In genomic region chr19:16778796-16779411, GRCh38 we compare ENCODE assay signal across 8 cellular contexts. TPM values are rescaled to one million over a fixed set of nuclear protein-coding genes. Genes with fewer than 3 reads are reported as not detected.
DNase-seq lines count a peak whose midpoint lies in the region; ATAC-seq and TF ChIP-seq lines count a peak whose summit lies in the region.

No MANE protein-coding gene starts in this region.

- H3K4me1 ChIP-seq in RWPE2 (ENCODE audit: insufficient read depth, poor library complexity, severe bottlenecking) = no peaks in the 10 kb centered on the region
- no peaks in the 10 kb centered on the region for H3K4me1 ChIP-seq in hepatocyte (ENCODE audit: insufficient read depth)

- no TSS peak for BruUV-seq in Calu3 (replicated peaks; lab: Mats Ljungman, UMichigan)

- peak; percentile 62 for ATAC-seq in RWPE2 (ENCODE audit: low read depth)

- no peak overlapping the region for H2AFZ ChIP-seq in hepatocyte

- H3K27me3 Mint-ChIP-seq in Calu3 (ENCODE audit: unreplicated experiment) (peaks cover 15% of the 10 kb centered on the region), HFFc6 (ENCODE audit: insufficient read depth) (peaks cover 5% of the 10 kb centered on the region)
- H3K27me3 Mint-ChIP-seq in activated naive CD4-positive, alpha-beta T cell treated with anti-CD3 and anti-CD28 coated beads, Interleukin-2, amount 50 U/mL, for 24 hours = peaks cover 5% of the 10 kb centered on the region

- peak; percentile 27 for TF ChIP-seq CTCF in Calu3 (IDR thresholded peaks at IDR 0.05; ENCODE audit: unreplicated experiment)
- peak; percentile 83 for TF ChIP-seq CTCF in HFFc6 (IDR thresholded peaks at IDR 0.05)
- TF ChIP-seq CTCF in RWPE2 (IDR thresholded peaks at IDR 0.05; ENCODE audit: poor library complexity, severe bottlenecking) = peak; percentile 65
- TF ChIP-seq CTCF in hepatocyte (IDR thresholded peaks at IDR 0.05; ENCODE audit: poor library complexity) = peak; percentile 44

- 67% methylated on average over 8 of the region's 8 CpGs for WGBS in hepatocyte (ENCODE audit: low lambda C conversion rate, missing lambda C conversion rate)

- no peaks in the 10 kb centered on the region for H3K36me3 Mint-ChIP-seq in Calu3 (ENCODE audit: insufficient read depth, unreplicated experiment)
- no peaks in the 10 kb centered on the region for H3K36me3 Mint-ChIP-seq in HFFc6 (ENCODE audit: low read depth)
- H3K36me3 Mint-ChIP-seq in activated naive CD4-positive, alpha-beta T cell treated with anti-CD3 and anti-CD28 coated beads, Interleukin-2, amount 50 U/mL, for 24 hours = no peaks in the 10 kb centered on the region

- H3K79me2 ChIP-seq in hepatocyte = no peaks in the 10 kb centered on the region

- no peak overlapping the region for H3K27ac ChIP-seq in RWPE2 (ENCODE audit: poor library complexity, severe bottlenecking)
- no peak overlapping the region for H3K27ac ChIP-seq in hepatocyte

- H3K9me2 ChIP-seq in hepatocyte (replicated peaks; ENCODE audit: insufficient read depth) = no peaks in the 10 kb centered on the region

- H3K9me3 ChIP-seq in RWPE2 (ENCODE audit: severe bottlenecking) = no peaks in the 10 kb centered on the region
- no peaks in the 10 kb centered on the region for H3K9me3 ChIP-seq in hepatocyte (ENCODE audit: low read depth)

- H3K36me3 ChIP-seq in RWPE2 (ENCODE audit: low read depth) (no peaks in the 10 kb centered on the region), hepatocyte (replicated peaks; ENCODE audit: insufficient read depth, low read depth) (no peaks in the 10 kb centered on the region)

- no peak overlapping the region for H3K27ac Mint-ChIP-seq in Calu3 (ENCODE audit: unreplicated experiment)
- no peak overlapping the region for H3K27ac Mint-ChIP-seq in HFFc6
- peak overlapping the region; percentile 30 for H3K27ac Mint-ChIP-seq in activated naive CD4-positive, alpha-beta T cell treated with anti-CD3 and anti-CD28 coated beads, Interleukin-2, amount 50 U/mL, for 24 hours

- no peaks in the 10 kb centered on the region for H3K27me3 ChIP-seq in RWPE2 (ENCODE audit: insufficient read depth, poor library complexity, severe bottlenecking)
- peaks cover 5% of the 10 kb centered on the region for H3K27me3 ChIP-seq in hepatocyte

- peak; percentile 62 for DNase-seq in Calu3
- DNase-seq in HFFc6 = peak; percentile 56
- no peak for DNase-seq in RWPE2 (ENCODE audit: low spot score)
- peak; percentile 48 for DNase-seq in hepatocyte (ENCODE audit: low spot score)
- DNase-seq in stimulated activated CD4-positive, alpha-beta T cell treated with anti-CD3 and anti-CD28 coated beads, Interleukin-1b, Interleukin-23, amount 100 ng/mL, for 48 hours = peak; percentile 58
- no peak for DNase-seq in NCI-H187 treated with DMSO at 0.1 percent for 48 hours (lab: John Stamatoyannopoulos, UW)
- DNase-seq in ureter (ENCODE audit: low spot score) = no peak

- intact Hi-C loops in Calu3 (cut with micrococcal nuclease; ENCODE audit: unreplicated experiment) = loop anchor here (2.0 kb wide), 1 partner anchor 122 kb away; no protein-coding TSS in a partner anchor

- H3K4me1 Mint-ChIP-seq in Calu3 (ENCODE audit: low read depth, unreplicated experiment) (no peaks in the 10 kb centered on the region), HFFc6 (ENCODE audit: low read depth) (no peaks in the 10 kb centered on the region)
- H3K4me1 Mint-ChIP-seq in activated naive CD4-positive, alpha-beta T cell treated with anti-CD3 and anti-CD28 coated beads, Interleukin-2, amount 50 U/mL, for 24 hours = no peaks in the 10 kb centered on the region

- no peak overlapping the region for H3K4me3 ChIP-seq in RWPE2 (ENCODE audit: severe bottlenecking)
- no peak overlapping the region for H3K4me3 ChIP-seq in hepatocyte

- H4K20me1 ChIP-seq in hepatocyte (ENCODE audit: insufficient read depth, poor library complexity, severe bottlenecking) = no peaks in the 10 kb centered on the region

- CTCF ChIA-PET in Calu3 (lab: Charles Lee) = interaction anchor here (1.4 kb wide), 1 partner anchor 273 kb away, joined by 5 read pairs; no protein-coding TSS in a partner anchor

- H3K9me3 Mint-ChIP-seq in Calu3 (ENCODE audit: low read depth, unreplicated experiment) (no peaks in the 10 kb centered on the region), HFFc6 (no peaks in the 10 kb centered on the region)
- H3K9me3 Mint-ChIP-seq in activated naive CD4-positive, alpha-beta T cell treated with anti-CD3 and anti-CD28 coated beads, Interleukin-2, amount 50 U/mL, for 24 hours = no peaks in the 10 kb centered on the region

- H3K4me3 Mint-ChIP-seq in Calu3 (ENCODE audit: low read depth, unreplicated experiment) (no peak overlapping the region), HFFc6 (no peak overlapping the region)
- H3K4me3 Mint-ChIP-seq in activated naive CD4-positive, alpha-beta T cell treated with anti-CD3 and anti-CD28 coated beads, Interleukin-2, amount 50 U/mL, for 24 hours = no peak overlapping the region

- no peak overlapping the region for H3K4me2 ChIP-seq in hepatocyte

RNA-seq across cellular contexts. Expression of gene SIN3B, which starts 50.3 kb away (rescaled TPM):
- total RNA-seq in Calu3 (2022) = 43.1 and 49.7 TPM in 2 replicates
- total RNA-seq in HFFc6 (2021; fragmentation: NEBNext Ultra II Directional; extraction: Animal tissue kit (Norgen Biotek cat#: 25700)) = 10 to 100 TPM; 29.6 to 39.4 (median 35.2) TPM
- 17.9 and 21.9 TPM in 2 replicates for total RNA-seq in hepatocyte
- 17.0 and 30.1 TPM in 2 replicates for polyA plus RNA-seq in hepatocyte
- 90.8 TPM for total RNA-seq in ureter

RNA-seq across cellular contexts. Expression of gene NWD1, which starts 59.3 kb away (rescaled TPM):
- total RNA-seq in Calu3 (2022) (0.93 and 1.4 TPM in 2 replicates), hepatocyte (0.07 and 0.12 TPM in 2 replicates), ureter (2.2 TPM)
- not detected for total RNA-seq in HFFc6 (2021; fragmentation: NEBNext Ultra II Directional; extraction: Animal tissue kit (Norgen Biotek cat#: 25700))
- polyA plus RNA-seq in hepatocyte = 0.01 TPM in 1 of 2 replicates, not detected in the other

Comparison
In these comparisons a context has a peak if more than half of its experiments do, and no peak if none do; other contexts are left out.
1. DNase-seq: peak in Calu3 (single experiment), HFFc6 (single experiment), hepatocyte (single experiment) and stimulated activated CD4-positive, alpha-beta T cell treated with anti-CD3 and anti-CD28 coated beads, Interleukin-1b, Interleukin-23, amount 100 ng/mL, for 48 hours (single experiment); none in RWPE2 (single experiment), NCI-H187 treated with DMSO at 0.1 percent for 48 hours (single experiment) and ureter (single experiment).
2. CTCF ChIP-seq: peak in every context shown above with its lines; median percentile 83 in HFFc6; 65 in RWPE2; 44 in hepatocyte; 27 in Calu3.